In the genomic region with DNA sequence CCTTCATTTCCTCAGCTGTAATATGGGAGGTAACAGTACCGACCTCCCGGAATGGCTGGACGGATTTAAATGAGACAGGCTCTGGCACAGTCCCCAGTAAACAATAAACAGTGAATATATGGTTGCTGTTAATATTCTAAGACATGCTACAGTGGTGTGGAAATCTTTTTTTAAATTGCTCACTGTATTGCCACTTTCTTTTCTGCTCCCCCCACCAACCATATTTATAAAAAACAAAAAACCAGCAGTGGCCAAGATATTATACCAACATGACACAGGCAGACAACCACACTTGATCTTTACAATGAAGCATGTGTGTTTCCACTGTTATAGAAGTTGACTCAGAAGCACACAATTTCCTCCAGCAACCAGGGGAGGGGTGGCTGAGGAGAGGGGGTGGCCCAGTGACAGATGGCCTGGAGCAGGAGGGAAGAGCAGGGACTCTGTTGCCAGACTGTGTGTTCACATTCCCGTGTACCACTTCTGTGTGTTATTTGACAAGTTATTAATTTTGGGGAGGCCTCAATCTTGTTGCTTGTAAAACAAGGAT, we compare ENCODE assay signal across 1 cellular context.
TF ChIP-seq lines count a peak whose summit lies in the region.

No MANE protein-coding gene starts in this region.

TF ChIP-seq in HCT116, 20 proteins besides CTCF, POLR2A, EP300 and RAD21 (continued from another document):
- TF ChIP-seq REST (IDR thresholded peaks at IDR 0.05; ENCODE audit: low read depth) (no peak), CEBPB (IDR thresholded peaks at IDR 0.05; ENCODE audit: low read depth) (no peak), CBX3 (IDR thresholded peaks at IDR 0.05; ENCODE audit: low read depth) (no peak), ZFX (IDR thresholded peaks at IDR 0.05) (no peak)
